Comparison of ENCODE assay signal across 8 cellular contexts in genomic region chr15:88454867-88455810, GRCh38. TPM values are rescaled to one million over a fixed set of nuclear protein-coding genes. Genes with fewer than 3 reads are reported as not detected.
DNase-seq lines count a peak whose midpoint lies in the region; ATAC-seq and TF ChIP-seq lines count a peak whose summit lies in the region.

No MANE protein-coding gene starts in this region.

- TF ChIP-seq EP300 in sigmoid colon (IDR thresholded peaks at IDR 0.05) = no peak

- H3K4me2 ChIP-seq in Karpas-422 (ENCODE audit: low read depth, low read length, poor library complexity, severe bottlenecking) (no peak overlapping the region), PC-9 (no peak overlapping the region)

- H3K27me3 ChIP-seq in H7 (ENCODE audit: control insufficient read depth, insufficient read depth, low read length) (no peaks in the 10 kb centered on the region), Karpas-422 (ENCODE audit: low read length) (no peaks in the 10 kb centered on the region), PC-9 (ENCODE audit: insufficient read depth, low read depth) (no peaks in the 10 kb centered on the region; the same call in 1 of the 2 replicates), right cardiac atrium (ENCODE audit: control insufficient read depth, insufficient read depth) (no peaks in the 10 kb centered on the region), sigmoid colon (no peaks in the 10 kb centered on the region)

- H3K9me3 ChIP-seq in Karpas-422 (ENCODE audit: low read length) = no peaks in the 10 kb centered on the region
- no peaks in the 10 kb centered on the region for H3K9me3 ChIP-seq in PC-9 (ENCODE audit: insufficient read depth, low read depth)
- H3K9me3 ChIP-seq in right cardiac atrium (ENCODE audit: control insufficient read depth, low read length) = no peaks in the 10 kb centered on the region
- no peaks in the 10 kb centered on the region for H3K9me3 ChIP-seq in sigmoid colon

- peak; percentile 49 for DNase-seq in NCI-H1436 (lab: John Stamatoyannopoulos, UW)
- DNase-seq in NCI-H1436 treated with DMSO at 0.1 percent for 48 hours (lab: John Stamatoyannopoulos, UW) = no peak
- peak; percentile 68 for DNase-seq in H7
- peak; percentile 87 for DNase-seq in Karpas-422
- DNase-seq in PC-9 = peak; percentile 41 to 51
- peak; percentile 78 for DNase-seq in amniotic epithelial cell (ENCODE audit: low read depth)
- DNase-seq in right cardiac atrium = peak; percentile 43 to 76 (median 70)
- DNase-seq in sigmoid colon = peak; percentile 80

- TF ChIP-seq POLR2A in sigmoid colon (IDR thresholded peaks at IDR 0.05) = no peak

- intact Hi-C loops in PC-9 (cut with micrococcal nuclease; ENCODE audit: unreplicated experiment) = loop anchor here (10.0 kb wide), 1 partner anchor 210 kb away; no protein-coding TSS in a partner anchor
- intact Hi-C loops in right cardiac atrium (cut with DNase I) = no loop called here
- intact Hi-C loops in sigmoid colon (cut with DNase I) = no loop called here

- TF ChIP-seq CTCF in PC-9 (conservative IDR thresholded peaks at IDR 0.05) (peak; percentile 72), sigmoid colon (IDR thresholded peaks at IDR 0.05) (peak; percentile 38 to 68 (median 48))

- CTCF ChIA-PET in PC-9 (lab: Charles Lee) = no interaction called here

- 28% methylated on average over 9 of the region's 9 CpGs for WGBS in right cardiac atrium
- 24 to 30% methylated on average over 9 of the region's 9 CpGs for WGBS in sigmoid colon, 2 donors

- H3K79me2 ChIP-seq in Karpas-422 (ENCODE audit: low read length) = no peaks in the 10 kb centered on the region
- H3K79me2 ChIP-seq in PC-9 (ENCODE audit: low read depth) = no peaks in the 10 kb centered on the region

- H3K9me2 ChIP-seq in Karpas-422 (replicated peaks; ENCODE audit: insufficient read depth, low read length) = no peaks in the 10 kb centered on the region
- H3K9me2 ChIP-seq in PC-9 (ENCODE audit: insufficient read depth) = no peaks in the 10 kb centered on the region

- H3K36me3 ChIP-seq in H7 (replicated peaks; ENCODE audit: control insufficient read depth, insufficient read depth, low read length) = peaks cover 8% of the 10 kb centered on the region
- H3K36me3 ChIP-seq in Karpas-422 (ENCODE audit: insufficient read depth, low read length) = peaks cover 6% of the 10 kb centered on the region; the same call in 1 of the 2 replicates
- H3K36me3 ChIP-seq in PC-9 (ENCODE audit: low read depth) = peaks cover 4% of the 10 kb centered on the region; the same call in 1 of the 2 replicates
- peaks cover 7 to 37% (median 17%) of the 10 kb centered on the region in 4 donors for H3K36me3 ChIP-seq in sigmoid colon

- H3K27ac ChIP-seq in Karpas-422 (ENCODE audit: low read length) (no peak overlapping the region), PC-9 (no peak overlapping the region), right cardiac atrium (ENCODE audit: low read length) (no peak overlapping the region), sigmoid colon (peak overlapping the region in 1 of 4 donors; percentile 19)

- peak; percentile 76 to 77 for ATAC-seq in right cardiac atrium

- H4K20me1 ChIP-seq in Karpas-422 (ENCODE audit: insufficient read depth, low read depth, low read length) = 0 out of 2 replicates have a peak, but pooled peaks cover 4% of the 10 kb centered on the region
- no peaks in the 10 kb centered on the region for H4K20me1 ChIP-seq in PC-9 (ENCODE audit: insufficient read depth)

- H3K4me3 ChIP-seq in H7 (ENCODE audit: insufficient read depth, low read depth, low read length) = no peak overlapping the region
- H3K4me3 ChIP-seq in Karpas-422 (ENCODE audit: low read length) = no peak overlapping the region
- H3K4me3 ChIP-seq in PC-9 = no peak overlapping the region
- H3K4me3 ChIP-seq in right cardiac atrium (ENCODE audit: low read length) = no peak overlapping the region
- no peak overlapping the region for H3K4me3 ChIP-seq in sigmoid colon

- POLR2A ChIA-PET in PC-9 (lab: Charles Lee; ENCODE audit: unreplicated experiment) = interaction anchor here (0.6 kb wide), 1 partner anchor 1831 kb away, joined by 5 read pairs; no protein-coding TSS in a partner anchor

- no TSS peak for BruUV-seq in PC-9 (replicated peaks; lab: Mats Ljungman, UMichigan)

- H2AFZ ChIP-seq in Karpas-422 (ENCODE audit: low read length) (no peak overlapping the region), PC-9 (no peak overlapping the region)

- H3K4me1 ChIP-seq in Karpas-422 (ENCODE audit: low read length) (no peaks in the 10 kb centered on the region), PC-9 (replicated peaks; ENCODE audit: insufficient read depth) (no peaks in the 10 kb centered on the region), right cardiac atrium (ENCODE audit: control insufficient read depth, insufficient read depth, low read length) (peaks cover 2% of the 10 kb centered on the region), sigmoid colon (peaks cover 0 to 12% (median 11%) of the 10 kb centered on the region in 4 donors)

- H3F3A ChIP-seq in PC-9 (ENCODE audit: insufficient read depth, low read depth) = no peaks in the 10 kb centered on the region

- no peak overlapping the region for H3K9ac ChIP-seq in Karpas-422 (ENCODE audit: low read length)

RNA-seq across cellular contexts. Expression of gene MRPL46, which starts 12.0 kb away (rescaled TPM):
- 29.7 and 31.9 TPM in 2 replicates for total RNA-seq in H7 (2014; rRNA removed; shearing (Covaris generic))
- total RNA-seq in Karpas-422 (2014; rRNA removed; shearing (Covaris generic); ENCODE audit: low replicate concordance) = 23.0 and 26.6 TPM in 2 replicates
- total RNA-seq in PC-9 (2021) = 25.7 and 32.7 TPM in 2 replicates
- 10 to 100 TPM; 30.0 to 46.3 (median 40.0) TPM for total RNA-seq in right cardiac atrium
- polyA plus RNA-seq in right cardiac atrium = 67.9 TPM
- 10 to 100 TPM; 15.9 to 46.6 (median 33.3) TPM for total RNA-seq in sigmoid colon
- 10 to 100 TPM; 36.0 to 53.6 (median 45.8) TPM for polyA plus RNA-seq in sigmoid colon

RNA-seq across cellular contexts. Expression of gene MRPS11, which starts 12.4 kb away (rescaled TPM):
- total RNA-seq in H7 (2014; rRNA removed; shearing (Covaris generic)) = 41.1 and 58.9 TPM in 2 replicates
- total RNA-seq in Karpas-422 (2014; rRNA removed; shearing (Covaris generic); ENCODE audit: low replicate concordance) = 48.8 TPM in 2 replicates
- total RNA-seq in PC-9 (2021) (38.1 and 57.2 TPM in 2 replicates), right cardiac atrium (10 to 100 TPM; 39.4 to 57.9 (median 52.1) TPM), sigmoid colon (10 to 100 TPM; 18.8 to 46.0 (median 38.4) TPM)
- polyA plus RNA-seq in right cardiac atrium (67.5 TPM), sigmoid colon (10 to 100 TPM; 56.6 to 84.6 (median 81.7) TPM)
